In the genomic region with DNA sequence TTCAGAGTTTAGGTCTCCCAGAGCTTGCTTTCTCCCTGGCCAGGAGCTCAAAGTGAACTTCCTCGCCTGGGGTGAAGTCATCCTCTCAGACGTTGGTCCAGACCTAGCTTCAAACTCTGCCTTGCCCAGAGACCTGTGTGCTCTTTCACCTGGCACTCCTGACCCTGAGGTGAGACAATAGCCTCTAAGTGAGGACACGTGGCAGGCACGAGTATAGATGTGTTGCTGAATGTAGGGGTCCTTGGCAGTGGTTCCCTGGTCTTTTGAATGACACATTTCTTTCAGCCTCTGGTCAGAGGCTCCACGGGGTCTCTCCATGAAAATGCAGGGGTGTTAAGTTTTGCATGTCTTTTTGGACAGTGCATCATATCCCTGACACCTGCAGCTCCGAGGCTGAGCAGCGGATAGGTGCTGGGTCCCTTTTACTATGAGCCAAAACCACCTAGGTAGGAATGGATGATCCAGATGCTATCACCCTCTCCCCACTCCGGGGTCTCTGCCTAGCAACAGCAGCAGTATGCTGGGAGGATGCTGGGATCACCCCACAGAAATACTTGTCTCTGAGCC, we compare ENCODE assay signal across 7 cellular contexts. TPM values are rescaled to one million over a fixed set of nuclear protein-coding genes. Genes with fewer than 3 reads are reported as not detected.
DNase-seq lines count a peak whose midpoint lies in the region; ATAC-seq, FAIRE-seq and TF ChIP-seq lines count a peak whose summit lies in the region.
"Not testable (repeated sequence)": the region's sequence is repeated elsewhere in the genome, so short reads cannot be mapped to it uniquely, and the experiment has no call there.

No MANE protein-coding gene starts in this region.

- not testable (repeated sequence) for H3K9ac ChIP-seq in Karpas-422 (ENCODE audit: low read length); K562 (ENCODE audit: insufficient read depth in 1 of 2, low read depth in 2 of 2, low read length in 2 of 2)

- POLR2A ChIA-PET in K562 (lab: Yijun Ruan, JAX), result not testable (repeated sequence)

- H3K4me1 ChIP-seq in Karpas-422 (ENCODE audit: low read length); K562 (replicated peaks in 1 of 2; ENCODE audit: control insufficient read depth in 2 of 2, insufficient read depth in 2 of 2, low read length in 2 of 2); right cardiac atrium (ENCODE audit: control insufficient read depth, insufficient read depth, low read length); mucosa of descending colon (ENCODE audit: low read depth); upper lobe of right lung: not testable (repeated sequence)

- H2AFZ ChIP-seq in Karpas-422 (ENCODE audit: low read length); K562 (ENCODE audit: low read depth, low read length): not testable (repeated sequence)

- intact Hi-C loops in K562 (cut with micrococcal nuclease); right cardiac atrium (cut with DNase I); mucosa of descending colon (cut with DNase I, micrococcal nuclease); upper lobe of right lung (cut with DNase I): not testable (repeated sequence)

- TF ChIP-seq POLR2A in K562 (conservative IDR thresholded peaks at IDR 0.05), result not testable (repeated sequence)

- H3K9me3 ChIP-seq in Karpas-422 (ENCODE audit: low read length); K562 (replicated peaks; ENCODE audit: control insufficient read depth, insufficient read depth, low read depth, low read length); right cardiac atrium (ENCODE audit: control insufficient read depth, low read length); mucosa of descending colon; upper lobe of right lung: not testable (repeated sequence)

- not testable (repeated sequence) for H3K9me1 ChIP-seq in K562 (ENCODE audit: control insufficient read depth, insufficient read depth, low read length)

- BruUV-seq in K562 (replicated peaks; lab: Mats Ljungman, UMichigan), result not testable (repeated sequence)

- not testable (repeated sequence) for TF ChIP-seq EP300 in K562 (IDR thresholded peaks at IDR 0.05; ENCODE audit: low read length)

- TF ChIP-seq CTCF in K562 (IDR thresholded peaks at IDR 0.05 in 2 of 3, conservative IDR thresholded peaks at IDR 0.05 in 1 of 3; ENCODE audit: insufficient read depth in 2 of 3, low read depth in 1 of 3, low read length in 3 of 3); mucosa of descending colon (IDR thresholded peaks at IDR 0.05); upper lobe of right lung (IDR thresholded peaks at IDR 0.05): not testable (repeated sequence)

- H3K79me2 ChIP-seq in Karpas-422 (ENCODE audit: low read length) (peaks cover 12% of the 10 kb centered on the region), K562 (ENCODE audit: control insufficient read depth, insufficient read depth, low read length) (peaks cover 29% of the 10 kb centered on the region)

- WGBS in K562 (ENCODE audit: insufficient coverage, low coverage, missing lambda C conversion rate), result 57% methylated on average over 7 of the region's 8 CpGs
- WGBS in right cardiac atrium, result 47% methylated on average over 8 of the region's 8 CpGs

- peak; percentile 8 for DNase-seq in DMS53 (lab: John Stamatoyannopoulos, UW)
- DNase-seq in Karpas-422, result peak; percentile 42
- DNase-seq in K562 (ENCODE audit: extremely low read depth in 1 of 4, low spot score in 3 of 4); right cardiac atrium; mucosa of descending colon; upper lobe of right lung: not testable (repeated sequence)

- not testable (repeated sequence) for H3K27ac ChIP-seq in Karpas-422 (ENCODE audit: low read length); K562 (ENCODE audit: extremely low read depth, low read depth, low read length); right cardiac atrium (ENCODE audit: low read length); upper lobe of right lung

- not testable (repeated sequence) for H3K4me3 ChIP-seq in Karpas-422 (ENCODE audit: low read length); K562; right cardiac atrium (ENCODE audit: low read length); mucosa of descending colon; upper lobe of right lung

- ATAC-seq in SK-N-SH treated with all-trans-retinoic acid at 6 μM for 48 hours (peak; percentile 45), K562 (peak; percentile 22), right cardiac atrium (peak; percentile 27 to 31), mucosa of descending colon (peak; percentile 11), upper lobe of right lung (peak; percentile 25)

- in situ Hi-C loops in K562 (cut with MboI), result not testable (repeated sequence)

- H3K36me3 ChIP-seq in Karpas-422 (ENCODE audit: insufficient read depth, low read length) (peaks cover 29% of the 10 kb centered on the region), K562 (ENCODE audit: control insufficient read depth, insufficient read depth, low read length) (peaks cover 33% of the 10 kb centered on the region), upper lobe of right lung (peaks cover 33% of the 10 kb centered on the region)
- not testable (repeated sequence) for H3K36me3 ChIP-seq in mucosa of descending colon (ENCODE audit: low read depth)

- FAIRE-seq in K562 (lab: Jason Lieb, UNC), result not testable (repeated sequence)

- not testable (repeated sequence) for H3K4me2 ChIP-seq in Karpas-422 (ENCODE audit: low read depth, low read length, poor library complexity, severe bottlenecking); K562 (ENCODE audit: insufficient read depth, low read length)

- H3K27me3 ChIP-seq in Karpas-422 (ENCODE audit: low read length); K562 (ENCODE audit: control insufficient read depth in 2 of 2, insufficient read depth in 2 of 2, low read length in 2 of 2); right cardiac atrium (ENCODE audit: control insufficient read depth, insufficient read depth); upper lobe of right lung: not testable (repeated sequence)

- H4K20me1 ChIP-seq in Karpas-422 (ENCODE audit: insufficient read depth, low read depth, low read length), result peaks cover 26% of the 10 kb centered on the region
- H4K20me1 ChIP-seq in K562 (replicated peaks; ENCODE audit: control insufficient read depth, insufficient read depth, low read length), result peaks cover 27% of the 10 kb centered on the region

- TF ChIP-seq RAD21 in K562 (CRISPR knock-in tag; conservative IDR thresholded peaks at IDR 0.05 in 1 of 2, IDR thresholded peaks at IDR 0.05 in 1 of 2), result not testable (repeated sequence)

- CTCF ChIA-PET in K562 (lab: Yijun Ruan, JAX; ENCODE audit: low intra/inter-chr PET ratio), result not testable (repeated sequence)

- H3K9me2 ChIP-seq in Karpas-422 (replicated peaks; ENCODE audit: insufficient read depth, low read length), result not testable (repeated sequence)

RNA-seq across cellular contexts. Expression of gene RPS15A, which starts 9.6 kb away (rescaled TPM):
- total RNA-seq in Karpas-422 (2014; rRNA removed; shearing (Covaris generic); ENCODE audit: low replicate concordance), result 2,194 and 2,892 TPM in 2 replicates
- 359 and 362 TPM in 2 replicates for total RNA-seq in K562 (2011; cell fraction: chromatin; rRNA removed; ENCODE audit: low replicate concordance)
- 473 and 485 TPM in 2 replicates for total RNA-seq in K562 (2011; cell fraction: nucleolus; rRNA removed)
- 692 and 1,140 TPM in 2 replicates for total RNA-seq in K562 (2011; cell fraction: nucleoplasm; rRNA removed)
- total RNA-seq in K562 (2014; rRNA removed) (1,397 and 1,443 TPM in 2 replicates), K562 (2014; rRNA removed; fragmentation: Illumina TruSeq; extraction: Trizol) (3,559 and 3,761 TPM in 2 replicates), K562 (2015; rRNA removed; fragmentation: Illumina TruSeq; extraction: Trizol) (2,642 and 2,798 TPM in 2 replicates), K562 (2021) (1,796 and 2,160 TPM in 2 replicates), right cardiac atrium (100 to 1,000 TPM; 733 to 867 (median 818) TPM), mucosa of descending colon (1,000 to 10,000 TPM in 1 of 3 donors, 100 to 1,000 TPM in 2; 898 to 1,128 (median 938) TPM), upper lobe of right lung (983 TPM)
- polyA plus RNA-seq in K562 (2011; rRNA removed) (5,474 and 6,005 TPM in 2 replicates), K562 (2014; fragmentation: Illumina TruSeq; extraction: Trizol) (3,581 and 3,787 TPM in 2 replicates), K562 (2014; fragmentation: Nextera tagmentation; extraction: Ambion mirVana) (1,000 to 10,000 TPM; 1,986 to 2,037 TPM), K562 (2014; rRNA removed) (4,631 and 4,801 TPM in 2 replicates), right cardiac atrium (2,243 TPM)
- polyA plus RNA-seq in K562 (2011; cell fraction: cytosol; rRNA removed), result 3,513 and 6,796 TPM in 2 replicates
- 831 and 2,065 TPM in 2 replicates for polyA plus RNA-seq in K562 (2011; cell fraction: nucleus; rRNA removed)
- 3,623 and 3,808 TPM in 2 replicates for polyA plus RNA-seq in K562 (2012)
- 2,499 and 2,553 TPM in 2 replicates for polyA minus RNA-seq in K562 (2011; rRNA and poly(A)+ RNA removed)
- polyA minus RNA-seq in K562 (2011; cell fraction: cytosol; rRNA and poly(A)+ RNA removed), result 305 and 330 TPM in 2 replicates
- polyA minus RNA-seq in K562 (2011; cell fraction: nucleus; rRNA and poly(A)+ RNA removed), result 94.5 and 226 TPM in 2 replicates

RNA-seq across cellular contexts. Expression of gene ARL6IP1, which starts 20.8 kb away (rescaled TPM):
- total RNA-seq in Karpas-422 (2014; rRNA removed; shearing (Covaris generic); ENCODE audit: low replicate concordance), result 120 and 287 TPM in 2 replicates
- total RNA-seq in K562 (2011; cell fraction: chromatin; rRNA removed; ENCODE audit: low replicate concordance), result 143 and 245 TPM in 2 replicates
- total RNA-seq in K562 (2011; cell fraction: nucleolus; rRNA removed), result 250 and 259 TPM in 2 replicates
- total RNA-seq in K562 (2011; cell fraction: nucleoplasm; rRNA removed), result 312 and 415 TPM in 2 replicates
- total RNA-seq in K562 (2014; rRNA removed) (102 and 224 TPM in 2 replicates), K562 (2014; rRNA removed; fragmentation: Illumina TruSeq; extraction: Trizol) (174 and 193 TPM in 2 replicates), K562 (2015; rRNA removed; fragmentation: Illumina TruSeq; extraction: Trizol) (135 and 146 TPM in 2 replicates), K562 (2021) (124 and 126 TPM in 2 replicates), right cardiac atrium (10 to 100 TPM; 25.5 to 37.9 (median 26.9) TPM), mucosa of descending colon (100 to 1,000 TPM in 2 of 3 donors, 10 to 100 TPM in 1; 88.6 to 168 (median 127) TPM), upper lobe of right lung (110 TPM)
- polyA plus RNA-seq in K562 (2011; rRNA removed) (223 and 306 TPM in 2 replicates), K562 (2014; fragmentation: Illumina TruSeq; extraction: Trizol) (161 and 162 TPM in 2 replicates), K562 (2014; fragmentation: Nextera tagmentation; extraction: Ambion mirVana) (100 to 1,000 TPM; 291 to 391 TPM), K562 (2014; rRNA removed) (123 and 130 TPM in 2 replicates), right cardiac atrium (32.5 TPM)
- 96.0 and 210 TPM in 2 replicates for polyA plus RNA-seq in K562 (2011; cell fraction: cytosol; rRNA removed)
- 51.0 and 75.1 TPM in 2 replicates for polyA plus RNA-seq in K562 (2011; cell fraction: nucleus; rRNA removed)
- polyA plus RNA-seq in K562 (2012), result 127 and 138 TPM in 2 replicates
- 313 and 420 TPM in 2 replicates for polyA minus RNA-seq in K562 (2011; rRNA and poly(A)+ RNA removed)
- 117 and 158 TPM in 2 replicates for polyA minus RNA-seq in K562 (2011; cell fraction: cytosol; rRNA and poly(A)+ RNA removed)
- 37.3 and 70.8 TPM in 2 replicates for polyA minus RNA-seq in K562 (2011; cell fraction: nucleus; rRNA and poly(A)+ RNA removed)
